In the genomic region with DNA sequence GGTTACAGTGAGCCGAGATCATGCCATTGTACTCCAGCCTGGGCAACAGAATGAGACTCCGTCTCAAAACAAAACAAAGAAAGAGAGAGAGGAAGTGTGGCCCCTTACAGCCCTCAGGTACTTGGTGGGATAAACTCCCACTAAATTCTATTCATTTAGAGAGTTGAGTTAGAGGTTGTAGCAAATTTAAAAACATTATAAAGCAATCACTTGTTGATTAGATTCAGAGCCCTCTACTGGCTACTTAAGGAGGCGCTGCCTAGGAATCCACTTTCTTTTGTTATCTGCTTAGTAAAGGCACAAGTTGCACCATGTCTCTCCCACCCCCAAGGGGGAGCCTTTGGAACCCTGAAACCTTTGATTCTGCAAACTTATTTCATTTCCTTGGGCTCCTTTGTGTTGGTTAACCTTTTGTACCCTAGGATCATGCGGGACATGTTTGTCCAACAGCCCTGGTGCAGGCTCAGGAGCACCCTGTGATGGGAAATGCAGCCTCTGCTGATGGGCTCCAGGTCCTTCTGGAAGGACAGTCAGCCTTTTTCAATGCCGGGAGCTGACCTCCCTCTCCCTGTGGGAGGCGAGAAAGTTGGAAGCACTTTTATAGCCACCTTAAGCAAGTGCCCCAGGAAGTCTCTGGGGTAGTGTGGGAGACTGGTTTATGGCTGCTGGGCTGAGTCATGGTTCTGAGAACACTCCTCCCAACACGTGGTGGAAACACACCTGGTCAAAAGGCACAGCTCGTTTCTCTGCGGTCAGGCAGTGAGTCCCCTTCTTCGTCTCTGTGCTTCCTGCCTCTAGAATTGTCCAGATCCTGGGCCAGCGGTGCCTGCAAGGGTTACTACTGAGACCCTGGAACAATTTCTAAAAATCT, we compare ENCODE assay signal across 8 cellular contexts. TPM values are rescaled to one million over a fixed set of nuclear protein-coding genes. Genes with fewer than 3 reads are reported as not detected.
DNase-seq lines count a peak whose midpoint lies in the region; ATAC-seq and TF ChIP-seq lines count a peak whose summit lies in the region.

No MANE protein-coding gene starts in this region.

- no peak; the same call in 1 of the 2 replicates for TF ChIP-seq CTCF in RWPE1 (conservative IDR thresholded peaks at IDR 0.05; ENCODE audit: low read depth)
- TF ChIP-seq CTCF in omental fat pad (IDR thresholded peaks at IDR 0.05) = no peak

- DNase-seq in DMS53 treated with DMSO at 0.1 percent for 48 hours (lab: John Stamatoyannopoulos, UW; ENCODE audit: unreplicated experiment) (peak; percentile 75), RWPE1 (ENCODE audit: low spot score) (peak; percentile 97), left ventricle myocardium superior (no peak), omental fat pad (ENCODE audit: low spot score) (no peak)
- DNase-seq in activated naive CD4-positive, alpha-beta T cell treated with Interleukin-2 at 50 U/mL for 16 hours = peak; percentile 77
- DNase-seq in stimulated activated CD4-positive, alpha-beta T cell treated with anti-CD3 and anti-CD28 coated beads, Interleukin-12 subunit alpha, Interleukin-12 subunit beta, amount 100 ng/mL, for 4 hours = peak; percentile 51

- CTCF ChIA-PET in RWPE1 (lab: Yijun Ruan, JAX) = interaction anchor here (0.6 to 1.1 kb wide), 9 partner anchors 10 to 285 kb away, joined by 3 to 6 read pairs (median 4); a partner anchor contains a TSS

- intact Hi-C loops in left ventricle myocardium superior (cut with micrococcal nuclease) = no loop called here

- POLR2A ChIA-PET in RWPE1 (lab: Yijun Ruan, JAX; ENCODE audit: low non-redundant PET) = no interaction called here

- H3K27ac ChIP-seq in RWPE1 = peak overlapping the region; percentile 94

- ATAC-seq in GM19397 (IDR thresholded peaks at IDR 0.05; ENCODE audit: unreplicated experiment) (peak; percentile 95), HG03460 (IDR thresholded peaks at IDR 0.05; ENCODE audit: unreplicated experiment) (peak; percentile 99), left ventricle myocardium superior (peak; percentile 46), omental fat pad (ENCODE audit: low FRiP score) (no peak)

RNA-seq across cellular contexts. Expression of a gene that starts 2.3 kb away (rescaled TPM):
- total RNA-seq in left ventricle myocardium superior = not detected
- under 1 TPM in 2 of 4 donors, not detected in 2; 0.13 to 0.46 TPM for total RNA-seq in omental fat pad

RNA-seq across cellular contexts. Expression of a gene that starts 42.4 kb away (rescaled TPM):
- total RNA-seq in left ventricle myocardium superior = 40.2 TPM
- total RNA-seq in omental fat pad = 10 to 100 TPM; 13.7 to 50.6 (median 22.0) TPM

RNA-seq across cellular contexts. Expression of a gene that starts 55.9 kb away (rescaled TPM):
- total RNA-seq in left ventricle myocardium superior = 210 TPM
- total RNA-seq in omental fat pad = 10 to 100 TPM; 38.0 to 93.2 (median 50.6) TPM

Comparison
In these comparisons a context has a peak if more than half of its experiments do, and no peak if none do; other contexts are left out.
1. DNase-seq: peak in DMS53 treated with DMSO at 0.1 percent for 48 hours (single experiment), RWPE1 (single experiment), activated naive CD4-positive, alpha-beta T cell treated with Interleukin-2 at 50 U/mL for 16 hours (single experiment) and stimulated activated CD4-positive, alpha-beta T cell treated with anti-CD3 and anti-CD28 coated beads, Interleukin-12 subunit alpha, Interleukin-12 subunit beta, amount 100 ng/mL, for 4 hours (single experiment); none in left ventricle myocardium superior (single experiment) and omental fat pad (single experiment).